Comparison of ENCODE assay signal across 8 cellular contexts in genomic region chr1:236603896-236604217, GRCh38. TPM values are rescaled to one million over a fixed set of nuclear protein-coding genes. Genes with fewer than 3 reads are reported as not detected.
DNase-seq lines count a peak whose midpoint lies in the region; ATAC-seq and TF ChIP-seq lines count a peak whose summit lies in the region.

No MANE protein-coding gene starts in this region.

- H3K27me3 ChIP-seq in dorsolateral prefrontal cortex = peaks cover 0 to 4% (median 0%) of the 10 kb centered on the region in 45 donors

- TF ChIP-seq CTCF in dorsolateral prefrontal cortex (IDR thresholded peaks at IDR 0.05 in 54 of 56, conservative IDR thresholded peaks at IDR 0.05 in 2 of 56; ENCODE audit: low read depth in 1 of 56, partially characterized antibody in 56 of 56) = no peak

- DNase-seq in COLO668 (lab: John Stamatoyannopoulos, UW; ENCODE audit: unreplicated experiment) (peak; percentile 44), OCI-M1 (lab: John Stamatoyannopoulos, UW) (peak; percentile 67), dorsolateral prefrontal cortex (no peak), myocyte (ENCODE audit: low read depth) (peak; percentile 56), SK-N-DZ (ENCODE audit: low spot score) (no peak)

- peak overlapping the region; percentile 72 to 99 (median 90) for H3K4me3 ChIP-seq in dorsolateral prefrontal cortex

- ATAC-seq in GM21529 (IDR thresholded peaks at IDR 0.05; ENCODE audit: unreplicated experiment) (peak; percentile 1), HG02610 (IDR thresholded peaks at IDR 0.05; ENCODE audit: unreplicated experiment) (no peak), GM18520 (IDR thresholded peaks at IDR 0.05; ENCODE audit: unreplicated experiment) (no peak)

- intact Hi-C loops in dorsolateral prefrontal cortex (cut with DNase I) = loop anchor here (1.0 to 5.0 kb wide), 5 partner anchors 82 to 953 kb away; partner anchors contain the start of genes LGALS8 (in 1 of the 2) and MTR (in 1 of the 2)

- peak overlapping the region in 33 of 59 donors; percentile 58 to 95 (median 87) for H3K27ac ChIP-seq in dorsolateral prefrontal cortex

RNA-seq across cellular contexts. Expression of gene HEATR1, which starts 0.5 kb away (rescaled TPM):
- total RNA-seq in dorsolateral prefrontal cortex (10 to 100 TPM; 17.4 to 37.1 (median 25.8) TPM), myocyte (32.1 and 35.5 TPM in 2 replicates)
- polyA plus RNA-seq in myocyte (2012) = 7.7 TPM
- 11.4 and 15.7 TPM in 2 replicates for polyA plus RNA-seq in SK-N-DZ (2014; cell fraction: cytosol; rRNA removed)
- 23.2 and 25.4 TPM in 2 replicates for polyA plus RNA-seq in SK-N-DZ (2014; cell fraction: nucleus; rRNA removed)

Comparison
In these comparisons a context has a peak if more than half of its experiments do, and no peak if none do; other contexts are left out.
1. DNase-seq: peak in COLO668 (single experiment), OCI-M1 (single experiment) and myocyte (single experiment); none in dorsolateral prefrontal cortex (0 of 10) and SK-N-DZ (single experiment).